ENCODE assay signal across 35 cellular contexts in genomic region chr1:212536586-212536985, GRCh38.
"Had no signal": no experiment of that assay in that cellular context is flagged by ENCODE, and none has a peak within 500 bp of the region (broad histone marks: within the 10 kb centered on the region; RNA-seq: fewer than 3 reads in every experiment).

No MANE protein-coding gene starts in this region.

- H3K4me1 Mint-ChIP-seq: activated CD4-positive, alpha-beta T cell treated with anti-CD3 and anti-CD28 coated beads for 36 hours; activated CD4-positive, alpha-beta T cell treated with anti-CD3 and anti-CD28 coated beads, Interleukin-2, amount 10 ng/mL, durations not matched to agents 7 days and 5 days; activated naive CD4-positive, alpha-beta T cell treated with anti-CD3 and anti-CD28 coated beads, Interleukin-2, amount 50 U/mL, for 24 hours; WTC11 had no signal

- H3K27me3 ChIP-seq: ascending aorta had no signal

- H3K36me3 Mint-ChIP-seq: WTC11 had no signal

- H3K4me1 ChIP-seq: ascending aorta had no signal

- H3K4me3 Mint-ChIP-seq: activated CD4-positive, alpha-beta T cell treated with anti-CD3 and anti-CD28 coated beads for 36 hours; activated CD4-positive, alpha-beta T cell treated with anti-CD3 and anti-CD28 coated beads, Interleukin-2, amount 10 ng/mL, durations not matched to agents 7 days and 5 days; activated CD8-positive, alpha-beta T cell treated with anti-CD3 and anti-CD28 coated beads, Interleukin-2, amount 10 ng/mL, durations not matched to agents 7 days and 5 days; activated naive CD4-positive, alpha-beta T cell treated with anti-CD3 and anti-CD28 coated beads, Interleukin-2, amount 50 U/mL, for 24 hours; activated naive CD8-positive, alpha-beta T cell treated with anti-CD3 and anti-CD28 coated beads, Interleukin-2, amount 10 ng/mL, durations not matched to agents 7 days and 5 days; activated T-cell treated with anti-CD3 and anti-CD28 coated beads, Interleukin-2, amount 50 U/mL, for 24 hours; T-helper 2 cell treated with Interferon-gamma antibody and Interleukin-4, amounts not matched to agents 5 μg/mL and 100 μg/mL, for 36 hours; WTC11 had no signal

- DNase-seq: activated CD4-positive, alpha-beta T cell treated with anti-CD3 and anti-CD28 coated beads for 36 hours; activated CD4-positive, alpha-beta T cell treated with anti-CD3 and anti-CD28 coated beads, Interleukin-2, amount 10 ng/mL, durations not matched to agents 7 days and 5 days; activated CD4-positive, alpha-beta T cell treated with anti-CD3 and anti-CD28 coated beads, Interleukin-2, amount 50 U/mL, for 48 hours; activated CD8-positive, alpha-beta T cell treated with anti-CD3 and anti-CD28 coated beads, Interleukin-2, amount 10 ng/mL, durations not matched to agents 7 days and 5 days; activated gamma-delta T cell; activated naive CD4-positive, alpha-beta T cell treated with Interleukin-2 at 50 U/mL for 16 hours; activated naive CD8-positive, alpha-beta T cell treated with anti-CD3 and anti-CD28 coated beads, Interleukin-2, amount 10 ng/mL, durations not matched to agents 7 days and 5 days; activated T-cell treated with anti-CD3 and anti-CD28 coated beads, Interleukin-2, amount 50 U/mL, for 24 hours; amygdala; caudate nucleus; cerebellar nuclear complex; Karpas-422; MM.1S; MV-4-11; NCI-H1092; NCI-H146; NCI-H187; NCI-H2029 treated with DMSO at 0.1 percent for 48 hours; NCI-H2107; NCI-H2171; NCI-H510A; NCI-H526; NCI-H748 treated with DMSO at 0.1 percent for 48 hours; NK-92 treated with Interleukin-12 subunit alpha and Interleukin-12 subunit beta, amount 100 ng/mL, for 24 hours; PC-3; Right ventricle myocardium superior had no signal

- ATAC-seq: activated CD4-positive, alpha-beta T cell treated with anti-CD3 and anti-CD28 coated beads for 36 hours; activated CD4-positive, CD25-positive, alpha-beta regulatory T cell treated with anti-CD3 and anti-CD28 coated beads, Interleukin-2, amount 50 U/mL, for 24 hours; activated CD8-positive, alpha-beta T cell treated with anti-CD3 and anti-CD28 coated beads, Interleukin-2, amount 10 ng/mL, durations not matched to agents 7 days and 5 days; K562; PC-3; WTC11 had no signal

- H3K9me3 Mint-ChIP-seq: activated naive CD4-positive, alpha-beta T cell treated with anti-CD3 and anti-CD28 coated beads, Interleukin-2, amount 50 U/mL, for 24 hours; activated T-cell treated with anti-CD3 and anti-CD28 coated beads, Interleukin-2, amount 50 U/mL, for 24 hours; T-helper 2 cell treated with Interferon-gamma antibody and Interleukin-4, amounts not matched to agents 5 μg/mL and 100 μg/mL, for 36 hours had no signal

- H3K27ac Mint-ChIP-seq: activated CD4-positive, alpha-beta T cell treated with anti-CD3 and anti-CD28 coated beads for 36 hours; activated CD4-positive, alpha-beta T cell treated with anti-CD3 and anti-CD28 coated beads, Interleukin-2, amount 10 ng/mL, durations not matched to agents 7 days and 5 days; activated CD8-positive, alpha-beta T cell treated with anti-CD3 and anti-CD28 coated beads, Interleukin-2, amount 10 ng/mL, durations not matched to agents 7 days and 5 days; activated naive CD4-positive, alpha-beta T cell treated with anti-CD3 and anti-CD28 coated beads, Interleukin-2, amount 50 U/mL, for 24 hours; activated naive CD8-positive, alpha-beta T cell treated with anti-CD3 and anti-CD28 coated beads, Interleukin-2, amount 10 ng/mL, durations not matched to agents 7 days and 5 days; activated T-cell treated with anti-CD3 and anti-CD28 coated beads, Interleukin-2, amount 50 U/mL, for 24 hours; activated T-helper 2 cell treated with anti-CD3 and anti-CD28 coated beads, Interferon-gamma antibody, Interleukin-2, Interleukin-4, amounts not matched to agents 10 μg/mL and 5 μg/mL and 100 μg/mL, durations not matched to agents 14 hours and 24 hours and 36 hours; T-helper 2 cell treated with Interferon-gamma antibody and Interleukin-4, amounts not matched to agents 5 μg/mL and 100 μg/mL, for 36 hours; WTC11 had no signal

- H3K36me3 ChIP-seq: ascending aorta had no signal

- H3K4me3 ChIP-seq: ascending aorta, K562, SK-N-MC had no signal

- H3K27ac ChIP-seq: ascending aorta, RWPE1, SK-N-MC had no signal
